In the genomic region with DNA sequence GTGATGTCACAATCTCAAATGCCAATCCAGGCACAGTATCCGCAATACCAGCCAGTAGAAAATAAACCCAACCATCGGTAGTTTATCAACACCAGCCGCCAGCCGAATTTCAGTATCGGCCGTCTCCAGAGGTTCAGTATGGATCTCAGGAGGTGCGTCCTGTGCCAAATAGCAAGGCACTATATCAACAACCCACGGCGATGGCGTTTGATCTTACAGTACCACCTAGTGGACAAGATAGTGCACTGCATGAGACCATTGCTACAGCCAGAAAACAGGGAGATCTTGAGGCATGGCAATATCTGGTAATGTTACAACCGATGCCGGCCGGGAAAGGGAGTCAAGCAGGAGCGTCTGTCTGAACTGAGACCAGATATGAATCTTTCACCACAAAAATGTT, we compare ENCODE assay signal across 8 cellular contexts.
DNase-seq lines count a peak whose midpoint lies in the region; ATAC-seq and TF ChIP-seq lines count a peak whose summit lies in the region.
"Not testable (repeated sequence)": the region's sequence is repeated elsewhere in the genome, so short reads cannot be mapped to it uniquely, and the experiment has no call there.

No MANE protein-coding gene starts in this region.

- peaks cover 11% of the 10 kb centered on the region for H3K36me3 Mint-ChIP-seq in endodermal cell (ENCODE audit: low read depth)
- H3K36me3 Mint-ChIP-seq in immature natural killer cell: not testable (repeated sequence)

- RAD21 ChIA-PET in HCT116 (lab: Charles Lee; ENCODE audit: low non-redundant PET in 1 of 2, low total read pairs in 2 of 2, uncharacterized antibody in 2 of 2, unreplicated experiment in 2 of 2): not testable (repeated sequence)

- not testable (repeated sequence) for H3K27me3 Mint-ChIP-seq in endodermal cell (ENCODE audit: insufficient read depth); immature natural killer cell (ENCODE audit: low read depth in 3 of 3)

- not testable (repeated sequence) for ATAC-seq in HCT116

- CTCF ChIA-PET in HCT116 (lab: Charles Lee): not testable (repeated sequence)

- H3K9ac ChIP-seq in HCT116 (ENCODE audit: low read length); endodermal cell (ENCODE audit: extremely low read depth, low read length, poor library complexity, severe bottlenecking): not testable (repeated sequence)

- intact Hi-C loops in HCT116 (cut with micrococcal nuclease); thyroid gland (cut with DNase I): not testable (repeated sequence)

- H3K27me3 ChIP-seq in HCT116 (ENCODE audit: insufficient read depth, low read length); endodermal cell (ENCODE audit: control insufficient read depth, insufficient read depth, low read length, poor library complexity, severe bottlenecking); neutrophil; thyroid gland: not testable (repeated sequence)

- not testable (repeated sequence) for H3K4me1 Mint-ChIP-seq in endodermal cell, immature natural killer cell

- peak; percentile 66 for TF ChIP-seq CTCF in C4-2B (conservative IDR thresholded peaks at IDR 0.05)
- peak; percentile 37 to 42 (median 41); a peak in 4 of 6 replicates for TF ChIP-seq CTCF in HCT116 (IDR thresholded peaks at IDR 0.05 in 2 of 3, conservative IDR thresholded peaks at IDR 0.05 in 1 of 3; ENCODE audit: borderline replicate concordance in 1 of 3, insufficient read depth in 1 of 3, low read depth in 2 of 3, low read length in 2 of 3)
- TF ChIP-seq CTCF in endodermal cell (conservative IDR thresholded peaks at IDR 0.05): not testable (repeated sequence)
- TF ChIP-seq CTCF in neutrophil (IDR thresholded peaks at IDR 0.05): peak; percentile 56
- TF ChIP-seq CTCF in thyroid gland (IDR thresholded peaks at IDR 0.05): peak in 5 of 6 experiments; percentile 45 to 73 (median 55)

- H3K9me3 ChIP-seq in HCT116 (ENCODE audit: control insufficient read depth in 1 of 2, insufficient read depth in 1 of 2, low read depth in 1 of 2, low read length in 2 of 2); endodermal cell (ENCODE audit: control insufficient read depth, low read length); neutrophil; thyroid gland: not testable (repeated sequence)

- not testable (repeated sequence) for TF ChIP-seq POLR2A in HCT116 (IDR thresholded peaks at IDR 0.05; ENCODE audit: borderline replicate concordance, extremely low read depth, insufficient read depth, insufficient read length); thyroid gland (IDR thresholded peaks at IDR 0.05)

- not testable (repeated sequence) for H2AFZ ChIP-seq in HCT116 (ENCODE audit: low read depth, low read length, poor library complexity, severe bottlenecking)

- H3K4me3 ChIP-seq in HCT116 (replicated peaks in 1 of 2; ENCODE audit: low read depth in 1 of 2, low read length in 2 of 2); endodermal cell (ENCODE audit: low read length); neutrophil (ENCODE audit: low read depth in 1 of 2, low read length in 1 of 2); thyroid gland (replicated peaks in 1 of 3): not testable (repeated sequence)

- not testable (repeated sequence) for H3K36me3 ChIP-seq in HCT116 (ENCODE audit: control insufficient read depth in 1 of 2, insufficient read depth in 2 of 2, low read length in 2 of 2); endodermal cell (ENCODE audit: control insufficient read depth, insufficient read depth, low read length); neutrophil; thyroid gland

- 36 to 39% methylated on average over 4 to 12 of the region's 14 CpGs for WGBS in endodermal cell (ENCODE audit: insufficient coverage in 1 of 2, insufficient read length in 1 of 2), 2 experiments
- WGBS in thyroid gland, 2 donors: 12 to 20% methylated on average over 14 of the region's 14 CpGs

- BruUV-seq in HCT116 (replicated peaks; lab: Mats Ljungman, UMichigan): not testable (repeated sequence)

- peak; percentile 61 for TF ChIP-seq RAD21 in HCT116 (IDR thresholded peaks at IDR 0.05; ENCODE audit: low read depth)

- POLR2A ChIA-PET in HCT116 (lab: Charles Lee): not testable (repeated sequence)

- H3K79me2 ChIP-seq in HCT116 (ENCODE audit: insufficient read depth, low read length): not testable (repeated sequence)

- H4K20me1 ChIP-seq in HCT116 (ENCODE audit: insufficient read depth): not testable (repeated sequence)

- H3K9me3 Mint-ChIP-seq in endodermal cell: peaks cover 20% of the 10 kb centered on the region
- H3K9me3 Mint-ChIP-seq in immature natural killer cell: not testable (repeated sequence)

- H3K27ac Mint-ChIP-seq in endodermal cell, immature natural killer cell: not testable (repeated sequence)

- not testable (repeated sequence) for H3K4me2 ChIP-seq in HCT116 (ENCODE audit: low read length)

- DNase-seq in HCT116 (ENCODE audit: low read depth, low spot score) (peak; percentile 3), RPMI7951 (ENCODE audit: low read depth) (peak; percentile 1), endodermal cell (peak; percentile 53), immature natural killer cell (peak; percentile 14 to 18 (median 15)), thyroid gland (peak; percentile 27 to 47)
- DNase-seq in activated effector memory CD4-positive, alpha-beta T cell treated with anti-CD3 and anti-CD28 coated beads, Interleukin-2, amount 50 U/mL, for 16 hours: peak; percentile 60

- not testable (repeated sequence) for H3K4me1 ChIP-seq in HCT116 (ENCODE audit: control insufficient read depth in 1 of 2, insufficient read depth in 2 of 2, low read length in 2 of 2); endodermal cell (ENCODE audit: control insufficient read depth, insufficient read depth, low read length); neutrophil (ENCODE audit: control insufficient read depth in 1 of 2, insufficient read depth in 1 of 2, low read depth in 1 of 2, low read length in 1 of 2); thyroid gland

- not testable (repeated sequence) for H3K4me3 Mint-ChIP-seq in endodermal cell, immature natural killer cell

- not testable (repeated sequence) for H3K27ac ChIP-seq in C4-2B; HCT116 (ENCODE audit: low read depth, low read length); endodermal cell (ENCODE audit: low read depth, low read length); neutrophil; thyroid gland

- H3K9me2 ChIP-seq in HCT116 (ENCODE audit: insufficient read depth): not testable (repeated sequence)

Comparison
In these comparisons a context has a peak if more than half of its experiments do, and no peak if none do; other contexts are left out.
1. DNase-seq: peak in every context shown above with its lines; median percentile 60 in activated effector memory CD4-positive, alpha-beta T cell treated with anti-CD3 and anti-CD28 coated beads, Interleukin-2, amount 50 U/mL, for 16 hours; 53 in endodermal cell; 37 in thyroid gland; 15 in immature natural killer cell; 3 in HCT116; 1 in RPMI7951.